18 cellular contexts compared by ENCODE assay signal in the genomic region with DNA sequence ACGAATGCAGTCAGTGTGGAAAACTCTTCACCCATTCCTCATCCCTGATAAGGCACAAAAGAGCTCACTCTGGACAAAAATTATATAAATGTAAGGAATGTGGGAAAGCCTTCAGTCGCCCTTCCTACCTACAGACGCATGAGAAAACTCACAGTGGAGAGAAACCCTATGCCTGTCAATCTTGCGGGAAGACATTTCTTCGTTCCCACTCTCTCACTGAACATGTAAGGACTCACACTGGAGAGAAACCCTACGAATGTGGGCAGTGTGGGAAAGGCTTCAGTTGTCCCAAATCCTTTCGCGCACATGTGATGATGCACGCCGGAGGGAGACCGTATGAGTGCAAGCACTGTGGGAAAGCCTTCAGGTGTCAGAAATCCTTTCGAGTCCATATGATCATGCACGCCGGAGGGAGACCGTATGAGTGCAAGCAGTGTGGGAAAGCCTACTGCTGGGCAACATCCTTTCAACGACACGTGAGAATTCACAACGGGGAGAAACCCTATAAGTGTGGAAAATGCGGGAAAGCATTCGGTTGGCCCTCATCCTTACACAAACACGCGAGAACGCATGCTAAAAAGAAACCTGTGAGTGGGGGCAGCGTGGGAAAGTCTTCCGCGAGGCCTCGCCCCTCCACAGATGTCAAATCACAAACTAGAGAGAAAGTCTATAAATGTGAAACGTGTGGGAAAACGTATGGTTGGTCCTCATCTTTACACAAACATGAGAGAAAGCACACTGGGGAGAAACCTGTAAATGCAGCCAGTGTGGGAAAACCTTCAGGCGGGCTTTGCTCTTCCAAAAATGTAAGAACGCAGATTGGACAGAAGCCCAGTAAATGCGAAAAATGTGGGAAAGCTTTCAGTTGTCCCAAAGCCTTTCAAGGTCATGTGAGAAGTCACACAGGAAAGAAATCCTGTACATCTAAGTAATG. TPM values are rescaled to one million over a fixed set of nuclear protein-coding genes. Genes with fewer than 3 reads are reported as not detected.
DNase-seq lines count a peak whose midpoint lies in the region; ATAC-seq, FAIRE-seq and TF ChIP-seq lines count a peak whose summit lies in the region.
"Had no signal": no experiment of that assay in that cellular context is flagged by ENCODE, and none has a peak within 500 bp of the region (broad histone marks: within the 10 kb centered on the region; RNA-seq: fewer than 3 reads in every experiment).

No MANE protein-coding gene starts in this region.

- H3K36me3 Mint-ChIP-seq in astrocyte (ENCODE audit: low read depth, unreplicated experiment) (peaks cover 1% of the 10 kb centered on the region), endothelial cell (ENCODE audit: low read depth, unreplicated experiment) (peaks cover 3% of the 10 kb centered on the region)
- H3K36me3 Mint-ChIP-seq in T-helper 2 cell treated with Interferon-gamma antibody and Interleukin-4, amounts not matched to agents 5 μg/mL and 100 μg/mL, for 36 hours (ENCODE audit: low read depth) = no peaks in the 10 kb centered on the region
- H3K36me3 Mint-ChIP-seq: CD4-positive, CD25-positive, alpha-beta regulatory T cell; IgD-negative memory B cell had no signal

- H3K4me1 ChIP-seq in HepG2 (ENCODE audit: insufficient read depth, low read length) (no peaks in the 10 kb centered on the region), right lobe of liver (no peaks in the 10 kb centered on the region), astrocyte (ENCODE audit: insufficient read depth, low read length) (no peaks in the 10 kb centered on the region), testis (no peaks in the 10 kb centered on the region)

- H3K4me3 ChIP-seq in HepG2 (replicated peaks in 1 of 3; ENCODE audit: insufficient read depth in 1 of 3, low read depth in 2 of 3, low read length in 3 of 3) (no peak overlapping the region), right lobe of liver (no peak overlapping the region), astrocyte (ENCODE audit: insufficient read depth, low read depth, low read length) (no peak overlapping the region), testis (no peak overlapping the region)
- H3K4me3 ChIP-seq: GM23248 had no signal

- no peak for TF ChIP-seq CTCF in HepG2 (CRISPR knock-in tag; IDR thresholded peaks at IDR 0.05)
- no peak for TF ChIP-seq CTCF in right lobe of liver (IDR thresholded peaks at IDR 0.05)
- no peak for TF ChIP-seq CTCF in astrocyte (IDR thresholded peaks at IDR 0.05; ENCODE audit: insufficient read depth, low read depth, low read length)
- no peak for TF ChIP-seq CTCF in endothelial cell (IDR thresholded peaks at IDR 0.05; ENCODE audit: unreplicated experiment)
- TF ChIP-seq CTCF in testis (IDR thresholded peaks at IDR 0.05) = no peak

- H3K9ac ChIP-seq in HepG2 (ENCODE audit: insufficient read depth, low read depth, low read length) = no peak overlapping the region
- H3K9ac ChIP-seq in astrocyte (ENCODE audit: low read length) = no peak overlapping the region
- H3K9ac ChIP-seq: GM23248 had no signal

- 96% methylated on average over 32 of the region's 32 CpGs for WGBS in HepG2 (ENCODE audit: low lambda C conversion rate)
- 79% methylated on average over 28 of the region's 32 CpGs for WGBS in right lobe of liver (ENCODE audit: insufficient coverage, low coverage, low lambda C conversion rate, missing lambda C conversion rate)
- WGBS in testis, 2 donors = 91% methylated on average over 32 of the region's 32 CpGs

- no peak for FAIRE-seq in HepG2 (lab: Jason Lieb, UNC)
- FAIRE-seq in astrocyte (lab: Jason Lieb, UNC) = no peak
- FAIRE-seq: G401.6 had no signal

- H3K4me2 ChIP-seq in HepG2 (ENCODE audit: low read depth, low read length) (no peak overlapping the region), astrocyte (ENCODE audit: low read length) (no peak overlapping the region)

- in situ Hi-C loops in HepG2 (cut with HindIII; ENCODE audit: extremely low pct_ligation_motif_present, low pct_unique_long_range_greater_than_20kb) = loop anchor here (10.0 kb wide), 1 partner anchor 63 kb away; the partner anchor contains the start of gene ZNF554

- intact Hi-C loops in HepG2 (cut with micrococcal nuclease; ENCODE audit: unreplicated experiment) (no loop called here), right lobe of liver (cut with DNase I) (loop anchor here in 1 of 2 donors (10.0 kb wide), 1 partner anchor 223 kb away; no protein-coding TSS in a partner anchor), testis (cut with DNase I; ENCODE audit: low total_unique reads) (no loop called here)

- H3K27me3 ChIP-seq in HepG2 (ENCODE audit: control insufficient read depth in 1 of 2, insufficient read depth in 2 of 2, low read length in 2 of 2) = no peaks in the 10 kb centered on the region
- H3K27me3 ChIP-seq in right lobe of liver = no peaks in the 10 kb centered on the region
- H3K27me3 ChIP-seq in astrocyte (ENCODE audit: insufficient read depth, low read length) = no peaks in the 10 kb centered on the region
- no peaks in the 10 kb centered on the region for H3K27me3 ChIP-seq in testis

- H3K27ac Mint-ChIP-seq in astrocyte (ENCODE audit: unreplicated experiment) (peak overlapping the region; percentile 12), endothelial cell (ENCODE audit: unreplicated experiment) (no peak overlapping the region)
- no peak overlapping the region for H3K27ac Mint-ChIP-seq in T-helper 2 cell treated with Interferon-gamma antibody and Interleukin-4, amounts not matched to agents 5 μg/mL and 100 μg/mL, for 36 hours
- H3K27ac Mint-ChIP-seq: CD4-positive, CD25-positive, alpha-beta regulatory T cell; IgD-negative memory B cell had no signal

- no peaks in the 10 kb centered on the region for H4K20me1 ChIP-seq in HepG2 (ENCODE audit: insufficient read depth, low read length)
- no peaks in the 10 kb centered on the region for H4K20me1 ChIP-seq in astrocyte (ENCODE audit: insufficient read depth, low read length)

- no peak for TF ChIP-seq EP300 in HepG2 (IDR thresholded peaks at IDR 0.05; ENCODE audit: low read depth in 2 of 2, low read length in 2 of 2)
- no peak for TF ChIP-seq EP300 in HepG2 (CRISPR knock-in tag; IDR thresholded peaks at IDR 0.05; ENCODE audit: borderline replicate concordance)

- no peak for DNase-seq in HepG2 (ENCODE audit: low spot score)
- DNase-seq in right lobe of liver = no peak
- no peak for DNase-seq in astrocyte (ENCODE audit: low read depth)
- DNase-seq in endothelial cell (ENCODE audit: low spot score) = no peak
- DNase-seq in NCI-H1105 treated with DMSO at 0.1 percent for 48 hours (lab: John Stamatoyannopoulos, UW) = no peak
- DNase-seq in T-helper 2 cell treated with Interferon-gamma antibody and Interleukin-4, amounts not matched to agents 5 μg/mL and 100 μg/mL, for 36 hours (ENCODE audit: low spot score) = no peak
- DNase-seq in testis = no peak
- DNase-seq: Calu3; CD4-positive, CD25-positive, alpha-beta regulatory T cell; DMS 273 treated with DMSO at 0.1 percent for 48 hours; GM23248; H7 had no signal

- H3K27ac ChIP-seq in HepG2 (ENCODE audit: extremely low read length, insufficient read depth, low read length) = no peak overlapping the region
- no peak overlapping the region for H3K27ac ChIP-seq in right lobe of liver
- H3K27ac ChIP-seq in astrocyte (ENCODE audit: low read depth, low read length) = no peak overlapping the region
- no peak overlapping the region for H3K27ac ChIP-seq in testis
- H3K27ac ChIP-seq: 22Rv1, GM23248 had no signal

- H3K27me3 Mint-ChIP-seq in astrocyte (ENCODE audit: low read depth, unreplicated experiment) (no peaks in the 10 kb centered on the region), endothelial cell (ENCODE audit: unreplicated experiment) (no peaks in the 10 kb centered on the region)
- H3K27me3 Mint-ChIP-seq in T-helper 2 cell treated with Interferon-gamma antibody and Interleukin-4, amounts not matched to agents 5 μg/mL and 100 μg/mL, for 36 hours (ENCODE audit: low read depth) = no peaks in the 10 kb centered on the region
- H3K27me3 Mint-ChIP-seq: CD4-positive, CD25-positive, alpha-beta regulatory T cell; IgD-negative memory B cell had no signal

- H3K9me3 Mint-ChIP-seq in astrocyte (ENCODE audit: unreplicated experiment) (peaks cover 27% of the 10 kb centered on the region), endothelial cell (ENCODE audit: unreplicated experiment) (peaks cover 4% of the 10 kb centered on the region)
- H3K9me3 Mint-ChIP-seq in T-helper 2 cell treated with Interferon-gamma antibody and Interleukin-4, amounts not matched to agents 5 μg/mL and 100 μg/mL, for 36 hours = peaks cover 17% of the 10 kb centered on the region

- CTCF ChIA-PET in HepG2 (lab: Yijun Ruan, JAX; ENCODE audit: low intra/inter-chr PET ratio, low total read pairs) = no interaction called here

- H3K79me2 ChIP-seq in HepG2 (ENCODE audit: insufficient read depth, low read length) = no peaks in the 10 kb centered on the region
- H3K79me2 ChIP-seq in astrocyte (ENCODE audit: insufficient read depth, low read length) = no peaks in the 10 kb centered on the region

- TF ChIP-seq RAD21 in HepG2 (CRISPR knock-in tag; IDR thresholded peaks at IDR 0.05) = no peak

- BruUV-seq in HepG2 (replicated peaks; lab: Mats Ljungman, UMichigan) = TSS peak; percentile 52

- TF ChIP-seq POLR2A in HepG2 (IDR thresholded peaks at IDR 0.05; ENCODE audit: insufficient read depth in 1 of 2, low read depth in 2 of 2, low read length in 2 of 2) (no peak), right lobe of liver (IDR thresholded peaks at IDR 0.05) (no peak), testis (IDR thresholded peaks at IDR 0.05) (no peak)

- H2AFZ ChIP-seq in HepG2 (ENCODE audit: low read length) (no peak overlapping the region), astrocyte (ENCODE audit: low read depth, low read length) (no peak overlapping the region)
- H2AFZ ChIP-seq: GM23248 had no signal

- H3K4me3 Mint-ChIP-seq in astrocyte (ENCODE audit: unreplicated experiment) = no peak overlapping the region
- peak overlapping the region; percentile 28 for H3K4me3 Mint-ChIP-seq in endothelial cell (ENCODE audit: unreplicated experiment)
- H3K4me3 Mint-ChIP-seq in T-helper 2 cell treated with Interferon-gamma antibody and Interleukin-4, amounts not matched to agents 5 μg/mL and 100 μg/mL, for 36 hours = no peak overlapping the region
- H3K4me3 Mint-ChIP-seq: CD4-positive, CD25-positive, alpha-beta regulatory T cell; IgD-negative memory B cell had no signal

- no peaks in the 10 kb centered on the region for H3K4me1 Mint-ChIP-seq in astrocyte (ENCODE audit: low read depth, unreplicated experiment)
- no peaks in the 10 kb centered on the region for H3K4me1 Mint-ChIP-seq in endothelial cell (ENCODE audit: unreplicated experiment)
- H3K4me1 Mint-ChIP-seq in T-helper 2 cell treated with Interferon-gamma antibody and Interleukin-4, amounts not matched to agents 5 μg/mL and 100 μg/mL, for 36 hours (ENCODE audit: low read depth) = no peaks in the 10 kb centered on the region
- H3K4me1 Mint-ChIP-seq: CD4-positive, CD25-positive, alpha-beta regulatory T cell; IgD-negative memory B cell had no signal

- ATAC-seq in HepG2 (no peak), right lobe of liver (no peak), HG03565 (IDR thresholded peaks at IDR 0.05; ENCODE audit: unreplicated experiment) (no peak)

- H3K9me3 ChIP-seq in HepG2 (ENCODE audit: low read length) (no peaks in the 10 kb centered on the region), right lobe of liver (peaks cover 0 to 26% (median 0%) of the 10 kb centered on the region in 4 donors), astrocyte (ENCODE audit: insufficient read depth, low read depth, low read length) (peaks cover 13% of the 10 kb centered on the region), testis (no peaks in the 10 kb centered on the region)

- H3K36me3 ChIP-seq in HepG2 (replicated peaks in 1 of 2; ENCODE audit: control insufficient read depth in 1 of 2, insufficient read depth in 2 of 2, low read length in 2 of 2) = peaks cover 17 to 33% of the 10 kb centered on the region in 2 experiments
- H3K36me3 ChIP-seq in right lobe of liver = no peaks in the 10 kb centered on the region
- H3K36me3 ChIP-seq in astrocyte (ENCODE audit: insufficient read depth, low read length) = no peaks in the 10 kb centered on the region
- H3K36me3 ChIP-seq in testis (ENCODE audit: low read depth, missing control alignments) = no peaks in the 10 kb centered on the region

- POLR2A ChIA-PET in HepG2 (lab: Yijun Ruan, JAX) = no interaction called here

RNA-seq across cellular contexts. Expression of gene ZNF556, which starts 10.5 kb away (rescaled TPM):
- 28.6 and 41.2 TPM in 2 replicates for total RNA-seq in HepG2 (2016; rRNA removed; fragmentation: Illumina TruSeq; extraction: Trizol)
- 1.8 and 2.7 TPM in 2 replicates for total RNA-seq in HepG2 (2016; cell fraction: cytosol; rRNA removed; fragmentation: Illumina TruSeq; extraction: Trizol; ENCODE audit: low read depth)
- 27.1 and 45.6 TPM in 2 replicates for total RNA-seq in HepG2 (2016; cell fraction: insoluble cytoplasmic fraction; rRNA removed; fragmentation: Illumina TruSeq; extraction: Trizol)
- 7.1 and 7.5 TPM in 2 replicates for total RNA-seq in HepG2 (2016; cell fraction: membrane; rRNA removed; fragmentation: Illumina TruSeq; extraction: Trizol)
- total RNA-seq in HepG2 (2016; cell fraction: nucleus; rRNA removed; fragmentation: Illumina TruSeq; extraction: Trizol) = 11.2 and 14.3 TPM in 2 replicates
- polyA plus RNA-seq in HepG2 (2011; rRNA removed) = 4.2 and 5.5 TPM in 2 replicates
- 3.2 and 3.9 TPM in 2 replicates for polyA plus RNA-seq in HepG2 (2011; cell fraction: cytosol; rRNA removed)
- polyA plus RNA-seq in HepG2 (2011; cell fraction: nucleus; rRNA removed) = 2.7 and 3.8 TPM in 2 replicates
- 9.5 and 11.2 TPM in 2 replicates for polyA plus RNA-seq in HepG2 (2012)
- 1.3 and 1.5 TPM in 2 replicates for polyA plus RNA-seq in HepG2 (2016; cell fraction: cytosol; fragmentation: Illumina TruSeq; extraction: Trizol; ENCODE audit: low read depth)
- 21.4 and 21.8 TPM in 2 replicates for polyA plus RNA-seq in HepG2 (2016; cell fraction: insoluble cytoplasmic fraction; fragmentation: Illumina TruSeq; extraction: Trizol; ENCODE audit: low read depth)
- 2.7 and 2.9 TPM in 2 replicates for polyA plus RNA-seq in HepG2 (2016; cell fraction: membrane; fragmentation: Illumina TruSeq; extraction: Trizol; ENCODE audit: low read depth)
- 12.1 and 15.4 TPM in 2 replicates for polyA plus RNA-seq in HepG2 (2016; cell fraction: nucleus; fragmentation: Illumina TruSeq; extraction: Trizol; ENCODE audit: insufficient read depth, low read depth)
- 2.5 and 7.0 TPM in 2 replicates for polyA minus RNA-seq in HepG2 (2011; rRNA and poly(A)+ RNA removed; ENCODE audit: low replicate concordance)
- polyA minus RNA-seq in HepG2 (2011; cell fraction: cytosol; rRNA and poly(A)+ RNA removed) = 13.7 and 18.1 TPM in 2 replicates
- polyA minus RNA-seq in HepG2 (2011; cell fraction: nucleus; rRNA and poly(A)+ RNA removed) = 10.7 and 11.7 TPM in 2 replicates
- total RNA-seq in right lobe of liver = not detected
- not detected in 2 replicates for total RNA-seq in astrocyte
- total RNA-seq in endothelial cell (ENCODE audit: unreplicated experiment) = not detected
- 1 to 10 TPM; 2.3 to 2.4 TPM for total RNA-seq in testis
- 1.9 TPM for polyA plus RNA-seq in testis (ENCODE audit: insufficient read depth, low read depth, low replicate concordance)
- total RNA-seq: A673; Calu3; CD4-positive, CD25-positive, alpha-beta regulatory T cell; GM23248 had no signal
- polyA plus RNA-seq: BJ; CD4-positive, CD25-positive, alpha-beta regulatory T cell; GM23248; IgD-negative memory B cell had no signal

RNA-seq across cellular contexts. Expression of gene ZNF57, which starts 23.1 kb away (rescaled TPM):
- total RNA-seq in HepG2 (2016; rRNA removed; fragmentation: Illumina TruSeq; extraction: Trizol) = 17.5 and 25.8 TPM in 2 replicates
- 9.2 and 10.2 TPM in 2 replicates for total RNA-seq in HepG2 (2016; cell fraction: cytosol; rRNA removed; fragmentation: Illumina TruSeq; extraction: Trizol; ENCODE audit: low read depth)
- 17.7 and 22.3 TPM in 2 replicates for total RNA-seq in HepG2 (2016; cell fraction: insoluble cytoplasmic fraction; rRNA removed; fragmentation: Illumina TruSeq; extraction: Trizol)
- total RNA-seq in HepG2 (2016; cell fraction: membrane; rRNA removed; fragmentation: Illumina TruSeq; extraction: Trizol) = 15.7 and 21.7 TPM in 2 replicates
- total RNA-seq in HepG2 (2016; cell fraction: nucleus; rRNA removed; fragmentation: Illumina TruSeq; extraction: Trizol) = 12.5 and 12.8 TPM in 2 replicates
- 6.6 and 8.0 TPM in 2 replicates for polyA plus RNA-seq in HepG2 (2011; rRNA removed)
- 4.3 and 7.3 TPM in 2 replicates for polyA plus RNA-seq in HepG2 (2011; cell fraction: cytosol; rRNA removed)
- polyA plus RNA-seq in HepG2 (2011; cell fraction: nucleus; rRNA removed) = 6.3 and 7.4 TPM in 2 replicates
- 7.0 and 7.8 TPM in 2 replicates for polyA plus RNA-seq in HepG2 (2012)
- 2.7 and 2.8 TPM in 2 replicates for polyA plus RNA-seq in HepG2 (2016; cell fraction: cytosol; fragmentation: Illumina TruSeq; extraction: Trizol; ENCODE audit: low read depth)
- 16.0 TPM in 2 replicates for polyA plus RNA-seq in HepG2 (2016; cell fraction: insoluble cytoplasmic fraction; fragmentation: Illumina TruSeq; extraction: Trizol; ENCODE audit: low read depth)
- 3.9 and 5.1 TPM in 2 replicates for polyA plus RNA-seq in HepG2 (2016; cell fraction: membrane; fragmentation: Illumina TruSeq; extraction: Trizol; ENCODE audit: low read depth)
- 18.5 and 27.5 TPM in 2 replicates for polyA plus RNA-seq in HepG2 (2016; cell fraction: nucleus; fragmentation: Illumina TruSeq; extraction: Trizol; ENCODE audit: insufficient read depth, low read depth)
- polyA minus RNA-seq in HepG2 (2011; rRNA and poly(A)+ RNA removed; ENCODE audit: low replicate concordance) = 4.0 and 7.2 TPM in 2 replicates
- 6.4 and 6.9 TPM in 2 replicates for polyA minus RNA-seq in HepG2 (2011; cell fraction: cytosol; rRNA and poly(A)+ RNA removed)
- 6.6 and 9.9 TPM in 2 replicates for polyA minus RNA-seq in HepG2 (2011; cell fraction: nucleus; rRNA and poly(A)+ RNA removed)
- 1 to 10 TPM in 5 of 6 experiments, under 1 TPM in 1; 0.98 to 2.9 (median 1.7) TPM for total RNA-seq in right lobe of liver
- total RNA-seq in astrocyte = not detected in 2 replicates
- 2.2 TPM for total RNA-seq in endothelial cell (ENCODE audit: unreplicated experiment)
- total RNA-seq in testis = 10 to 100 TPM; 21.9 to 27.0 TPM
- polyA plus RNA-seq in testis (ENCODE audit: insufficient read depth, low read depth, low replicate concordance) = 26.4 TPM

RNA-seq across cellular contexts. Expression of gene ZNF555, which starts 36.4 kb away (rescaled TPM):
- total RNA-seq in HepG2 (2016; rRNA removed; fragmentation: Illumina TruSeq; extraction: Trizol) (8.0 and 12.4 TPM in 2 replicates), right lobe of liver (1 to 10 TPM in 5 of 6 experiments, under 1 TPM in 1; 0.87 to 2.6 (median 2.1) TPM), astrocyte (6.0 and 8.8 TPM in 2 replicates), endothelial cell (ENCODE audit: unreplicated experiment) (13.9 TPM), testis (1 to 10 TPM; 7.1 to 8.5 TPM)
- total RNA-seq in HepG2 (2016; cell fraction: cytosol; rRNA removed; fragmentation: Illumina TruSeq; extraction: Trizol; ENCODE audit: low read depth) = 1.8 and 2.9 TPM in 2 replicates
- total RNA-seq in HepG2 (2016; cell fraction: insoluble cytoplasmic fraction; rRNA removed; fragmentation: Illumina TruSeq; extraction: Trizol) = 6.5 and 12.2 TPM in 2 replicates
- 4.5 and 6.1 TPM in 2 replicates for total RNA-seq in HepG2 (2016; cell fraction: membrane; rRNA removed; fragmentation: Illumina TruSeq; extraction: Trizol)
- total RNA-seq in HepG2 (2016; cell fraction: nucleus; rRNA removed; fragmentation: Illumina TruSeq; extraction: Trizol) = 4.7 and 5.1 TPM in 2 replicates
- polyA plus RNA-seq in HepG2 (2011; rRNA removed) (5.0 and 5.3 TPM in 2 replicates), testis (ENCODE audit: insufficient read depth, low read depth, low replicate concordance) (7.2 TPM)
- 2.4 and 3.9 TPM in 2 replicates for polyA plus RNA-seq in HepG2 (2011; cell fraction: cytosol; rRNA removed)
- polyA plus RNA-seq in HepG2 (2011; cell fraction: nucleus; rRNA removed) = 2.1 and 4.1 TPM in 2 replicates
- 5.6 and 6.0 TPM in 2 replicates for polyA plus RNA-seq in HepG2 (2012)
- 0.28 and 0.34 TPM in 2 replicates for polyA plus RNA-seq in HepG2 (2016; cell fraction: cytosol; fragmentation: Illumina TruSeq; extraction: Trizol; ENCODE audit: low read depth)
- polyA plus RNA-seq in HepG2 (2016; cell fraction: insoluble cytoplasmic fraction; fragmentation: Illumina TruSeq; extraction: Trizol; ENCODE audit: low read depth) = 5.3 and 5.9 TPM in 2 replicates
- polyA plus RNA-seq in HepG2 (2016; cell fraction: membrane; fragmentation: Illumina TruSeq; extraction: Trizol; ENCODE audit: low read depth) = 0.68 and 1.1 TPM in 2 replicates
- 4.9 and 5.6 TPM in 2 replicates for polyA plus RNA-seq in HepG2 (2016; cell fraction: nucleus; fragmentation: Illumina TruSeq; extraction: Trizol; ENCODE audit: insufficient read depth, low read depth)
- polyA minus RNA-seq in HepG2 (2011; rRNA and poly(A)+ RNA removed; ENCODE audit: low replicate concordance) = 1.3 and 4.9 TPM in 2 replicates
- polyA minus RNA-seq in HepG2 (2011; cell fraction: cytosol; rRNA and poly(A)+ RNA removed) = 6.2 and 10.6 TPM in 2 replicates
- polyA minus RNA-seq in HepG2 (2011; cell fraction: nucleus; rRNA and poly(A)+ RNA removed) = 7.2 and 13.2 TPM in 2 replicates

RNA-seq across cellular contexts. Expression of gene ZNF554, which starts 58.0 kb away (rescaled TPM):
- total RNA-seq in HepG2 (2016; rRNA removed; fragmentation: Illumina TruSeq; extraction: Trizol) (2.7 and 3.0 TPM in 2 replicates), right lobe of liver (1 to 10 TPM; 1.4 to 2.5 (median 1.9) TPM), astrocyte (3.1 and 3.6 TPM in 2 replicates), endothelial cell (ENCODE audit: unreplicated experiment) (9.0 TPM), testis (1 to 10 TPM; 9.3 to 9.4 TPM)
- total RNA-seq in HepG2 (2016; cell fraction: cytosol; rRNA removed; fragmentation: Illumina TruSeq; extraction: Trizol; ENCODE audit: low read depth) = 0.88 and 1.3 TPM in 2 replicates
- 2.8 and 2.9 TPM in 2 replicates for total RNA-seq in HepG2 (2016; cell fraction: insoluble cytoplasmic fraction; rRNA removed; fragmentation: Illumina TruSeq; extraction: Trizol)
- 2.2 and 2.7 TPM in 2 replicates for total RNA-seq in HepG2 (2016; cell fraction: membrane; rRNA removed; fragmentation: Illumina TruSeq; extraction: Trizol)
- 2.4 and 2.6 TPM in 2 replicates for total RNA-seq in HepG2 (2016; cell fraction: nucleus; rRNA removed; fragmentation: Illumina TruSeq; extraction: Trizol)
- polyA plus RNA-seq in HepG2 (2011; rRNA removed) (2.2 and 2.4 TPM in 2 replicates), testis (ENCODE audit: insufficient read depth, low read depth, low replicate concordance) (6.9 TPM)
- polyA plus RNA-seq in HepG2 (2011; cell fraction: cytosol; rRNA removed) = 1.0 and 1.8 TPM in 2 replicates
- 2.7 and 4.3 TPM in 2 replicates for polyA plus RNA-seq in HepG2 (2011; cell fraction: nucleus; rRNA removed)
- polyA plus RNA-seq in HepG2 (2012) = 2.4 and 2.5 TPM in 2 replicates
- 0.44 and 0.53 TPM in 2 replicates for polyA plus RNA-seq in HepG2 (2016; cell fraction: cytosol; fragmentation: Illumina TruSeq; extraction: Trizol; ENCODE audit: low read depth)
- polyA plus RNA-seq in HepG2 (2016; cell fraction: insoluble cytoplasmic fraction; fragmentation: Illumina TruSeq; extraction: Trizol; ENCODE audit: low read depth) = 1.6 and 1.8 TPM in 2 replicates
- polyA plus RNA-seq in HepG2 (2016; cell fraction: membrane; fragmentation: Illumina TruSeq; extraction: Trizol; ENCODE audit: low read depth) = 1.1 and 1.3 TPM in 2 replicates
- polyA plus RNA-seq in HepG2 (2016; cell fraction: nucleus; fragmentation: Illumina TruSeq; extraction: Trizol; ENCODE audit: insufficient read depth, low read depth) = 4.4 and 5.6 TPM in 2 replicates
- 1.1 and 2.6 TPM in 2 replicates for polyA minus RNA-seq in HepG2 (2011; rRNA and poly(A)+ RNA removed; ENCODE audit: low replicate concordance)
- 1.5 and 1.6 TPM in 2 replicates for polyA minus RNA-seq in HepG2 (2011; cell fraction: cytosol; rRNA and poly(A)+ RNA removed)
- polyA minus RNA-seq in HepG2 (2011; cell fraction: nucleus; rRNA and poly(A)+ RNA removed) = 1.8 and 2.6 TPM in 2 replicates
